8 cellular contexts compared by ENCODE assay signal in genomic region chr22:32265882-32266767, GRCh38. TPM values are rescaled to one million over a fixed set of nuclear protein-coding genes. Genes with fewer than 3 reads are reported as not detected.
A peak's percentile ranks its signal among the peaks of the same experiment; 100 is the strongest.
DNase-seq lines count a peak whose midpoint lies in the region; ATAC-seq and TF ChIP-seq lines count a peak whose summit lies in the region.

No MANE protein-coding gene starts in this region.

- H2AFZ ChIP-seq in smooth muscle cell (ENCODE audit: low read depth), result peak overlapping the region; percentile 43

- H3K27me3 ChIP-seq in ascending aorta (no peaks in the 10 kb centered on the region), smooth muscle cell (ENCODE audit: low read depth) (no peaks in the 10 kb centered on the region)

- H3K4me3 ChIP-seq in ascending aorta, result peak overlapping the region in 1 of 2 donors; percentile 33
- H3K4me3 ChIP-seq in smooth muscle cell, result no peak overlapping the region

- H3K79me2 ChIP-seq in smooth muscle cell (ENCODE audit: low read depth), result no peaks in the 10 kb centered on the region

- H4K20me1 ChIP-seq in smooth muscle cell (ENCODE audit: low read depth), result no peaks in the 10 kb centered on the region

- H3K9ac ChIP-seq in smooth muscle cell (ENCODE audit: low read depth), result no peak overlapping the region

- H3K9me3 ChIP-seq in ascending aorta, result no peaks in the 10 kb centered on the region
- no peaks in the 10 kb centered on the region for H3K9me3 ChIP-seq in smooth muscle cell (replicated peaks; ENCODE audit: low read depth)

- H3K36me3 ChIP-seq in ascending aorta (no peaks in the 10 kb centered on the region), smooth muscle cell (ENCODE audit: low read depth) (no peaks in the 10 kb centered on the region)

- DNase-seq in NCI-H1417 (lab: John Stamatoyannopoulos, UW), result peak; percentile 42 to 77 (median 56)
- peak; percentile 18 for DNase-seq in T-helper 22 cell (ENCODE audit: low read depth)
- DNase-seq in ascending aorta (ENCODE audit: low spot score in 2 of 2), result peak in 1 of 2 donors; percentile 82
- peak; percentile 12 for DNase-seq in iPS DF 19.7 (ENCODE audit: low read depth, low spot score)
- DNase-seq in smooth muscle cell (lab: John Stamatoyannopoulos, UW; ENCODE audit: unreplicated experiment), result peak; percentile 9

- ATAC-seq in GM18867 (IDR thresholded peaks at IDR 0.05; ENCODE audit: unreplicated experiment) (no peak), GM21423 (IDR thresholded peaks at IDR 0.05; ENCODE audit: unreplicated experiment) (no peak)

- 32% methylated on average over 10 of the region's 10 CpGs for WGBS in smooth muscle cell (ENCODE audit: low lambda C conversion rate)

- H3K4me1 ChIP-seq in ascending aorta (no peaks in the 10 kb centered on the region), smooth muscle cell (ENCODE audit: low read depth) (no peaks in the 10 kb centered on the region)

- peak overlapping the region in 1 of 2 donors; percentile 19 for H3K27ac ChIP-seq in ascending aorta
- no peak overlapping the region for H3K27ac ChIP-seq in smooth muscle cell (ENCODE audit: low read depth)

- no peaks in the 10 kb centered on the region for H3F3A ChIP-seq in smooth muscle cell (ENCODE audit: low read depth)

- intact Hi-C loops in ascending aorta (cut with DNase I), result loop anchor here (2.0 to 10.0 kb wide), 2 partner anchors 209 to 287 kb away; partner anchors contain the start of gene FBXO7

- TF ChIP-seq CTCF in GM12801 (IDR thresholded peaks at IDR 0.05; ENCODE audit: extremely low read depth, insufficient read length) (peak; percentile 54), ascending aorta (IDR thresholded peaks at IDR 0.05) (peak; percentile 47 to 78 (median 66)), smooth muscle cell (IDR thresholded peaks at IDR 0.05; ENCODE audit: borderline replicate concordance, insufficient read depth, poor library complexity, severe bottlenecking) (peak; percentile 88)

- peak overlapping the region; percentile 25 for H3K4me2 ChIP-seq in smooth muscle cell

RNA-seq across cellular contexts. Expression of gene SLC5A4, which starts 11.0 kb away (rescaled TPM):
- total RNA-seq in ascending aorta (1.6 TPM), smooth muscle cell (not detected in 2 replicates)
- polyA plus RNA-seq in smooth muscle cell, result not detected in 2 replicates
